Comparison of ENCODE assay signal across 1 cellular context in genomic region chr11:93622043-93622442, GRCh38.
TF ChIP-seq lines count a peak whose summit lies in the region.

No MANE protein-coding gene starts in this region.

TF ChIP-seq in IMR-90, 13 proteins besides CTCF, POLR2A, EP300 and RAD21 (continued from another document):
- TF ChIP-seq FOS (IDR thresholded peaks at IDR 0.05; ENCODE audit: low read depth, low read length) (no peak), SMC3 (IDR thresholded peaks at IDR 0.05; ENCODE audit: low read depth, low read length) (no peak), MXI1 (IDR thresholded peaks at IDR 0.05; ENCODE audit: borderline replicate concordance, low read depth, low read length) (no peak), CHD1 (IDR thresholded peaks at IDR 0.05; ENCODE audit: low read depth, low read length) (no peak)
TF ChIP-seq in IMR-90: peak in this region for 0.
